In genomic region chr15:40992825-40993224, GRCh38 we compare ENCODE assay signal across 12 cellular contexts.
"Had no signal": no experiment of that assay in that cellular context is flagged by ENCODE, and none has a peak within 500 bp of the region (broad histone marks: within the 10 kb centered on the region; RNA-seq: fewer than 3 reads in every experiment).

No MANE protein-coding gene starts in this region.

- H3K9me3 ChIP-seq: breast epithelium, esophagus squamous epithelium, heart left ventricle, thyroid gland had no signal

- H3K4me3 Mint-ChIP-seq: natural killer cell treated with Interleukin-12 subunit alpha and Interleukin-12 subunit beta and Interleukin-15 and Interleukin-18, amount 100 ng/mL, for 72 hours had no signal

- H3K9me3 Mint-ChIP-seq: activated naive CD4-positive, alpha-beta T cell treated with anti-CD3 and anti-CD28 coated beads, Interleukin-2, amount 50 U/mL, for 72 hours; natural killer cell treated with Interleukin-12 subunit alpha and Interleukin-12 subunit beta and Interleukin-15 and Interleukin-18, amount 100 ng/mL, for 72 hours had no signal

- H3K4me3 ChIP-seq: breast epithelium, dorsolateral prefrontal cortex, esophagus squamous epithelium, heart left ventricle, thyroid gland had no signal

- H3K4me1 ChIP-seq: breast epithelium, thyroid gland had no signal

- H3K27ac ChIP-seq: breast epithelium, dorsolateral prefrontal cortex, esophagus squamous epithelium, heart left ventricle, thyroid gland had no signal

- H3K27me3 ChIP-seq: breast epithelium, dorsolateral prefrontal cortex, esophagus squamous epithelium, heart left ventricle, thyroid gland had no signal

- H3K27ac Mint-ChIP-seq: natural killer cell treated with Interleukin-12 subunit alpha and Interleukin-12 subunit beta and Interleukin-15 and Interleukin-18, amount 100 ng/mL, for 72 hours had no signal

- ATAC-seq: activated naive CD4-positive, alpha-beta T cell treated with anti-CD3 and anti-CD28 coated beads, Interleukin-2, amount 50 U/mL, for 72 hours; heart left ventricle; left lobe of liver; natural killer cell treated with Interleukin-12 subunit alpha and Interleukin-12 subunit beta and Interleukin-15 and Interleukin-18, amount 100 ng/mL, for 72 hours had no signal

- H3K27me3 Mint-ChIP-seq: natural killer cell treated with Interleukin-12 subunit alpha and Interleukin-12 subunit beta and Interleukin-15 and Interleukin-18, amount 100 ng/mL, for 72 hours had no signal

- H3K36me3 ChIP-seq: breast epithelium had no signal

- DNase-seq: activated CD4-positive, alpha-beta T cell treated with anti-CD3 and anti-CD28 coated beads, Interleukin-2, amount 50 U/mL, for 1 hour; activated effector memory CD4-positive, alpha-beta T cell treated with anti-CD3 and anti-CD28 coated beads, Interleukin-2, amount 50 U/mL, for 16 hours; dorsolateral prefrontal cortex; esophagus squamous epithelium; heart left ventricle; mammary epithelial cell; T-helper 2 cell; thyroid gland had no signal
